ENCODE assay signal across 22 cellular contexts in the genomic region with DNA sequence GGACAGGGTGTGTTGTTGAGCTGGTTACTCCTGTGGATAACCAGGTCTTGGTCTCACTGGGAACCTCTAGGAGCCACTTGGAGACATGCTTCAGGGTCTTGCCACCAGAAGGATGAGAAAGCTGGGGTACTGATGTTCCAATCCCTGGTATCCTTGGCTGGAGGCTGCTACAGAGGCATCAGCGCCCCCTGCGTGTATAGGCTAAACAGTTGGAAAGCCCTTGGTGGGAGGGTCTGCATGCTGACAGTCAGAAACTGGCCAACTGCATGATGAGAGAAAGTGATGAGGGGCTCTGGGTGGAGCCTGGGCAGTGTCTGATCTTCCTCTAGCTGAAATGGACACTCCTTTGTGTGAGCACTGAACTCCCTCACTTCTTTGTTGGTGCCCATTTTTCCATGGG.
"Had no signal": no experiment of that assay in that cellular context is flagged by ENCODE, and none has a peak within 500 bp of the region (broad histone marks: within the 10 kb centered on the region; RNA-seq: fewer than 3 reads in every experiment).

No MANE protein-coding gene starts in this region.

- H3K27ac Mint-ChIP-seq: memory B cell; natural killer cell treated with Interleukin-12 subunit alpha and Interleukin-12 subunit beta and Interleukin-15 and Interleukin-18, amount 100 ng/mL, for 72 hours; stimulated activated naive B cell treated with anti-CD40 and anti-IgM and Interleukin-4, amounts not matched to agents 10 μg/mL and 1 μg/mL and 100 μg/mL, for 72 hours; stimulated activated naive CD8-positive, alpha-beta T cell treated with anti-CD3 and anti-CD28 coated beads, Interleukin-15, amount 100 ng/mL, for 72 hours had no signal

- H3K36me3 ChIP-seq: colonic mucosa, prostate gland, spleen, tibial nerve, upper lobe of right lung, vagina had no signal

- H3K4me1 ChIP-seq: colonic mucosa, foreskin keratinocyte, parathyroid adenoma, prostate gland, spleen, testis, tibial nerve, upper lobe of right lung, vagina had no signal

- H3K9me3 Mint-ChIP-seq: memory B cell; natural killer cell treated with Interleukin-12 subunit alpha and Interleukin-12 subunit beta and Interleukin-15 and Interleukin-18, amount 100 ng/mL, for 72 hours; stimulated activated naive B cell treated with anti-CD40 and anti-IgM and Interleukin-4, amounts not matched to agents 10 μg/mL and 1 μg/mL and 100 μg/mL, for 72 hours; stimulated activated naive CD8-positive, alpha-beta T cell treated with anti-CD3 and anti-CD28 coated beads, Interleukin-15, amount 100 ng/mL, for 72 hours had no signal

- H3K27me3 ChIP-seq: colonic mucosa, foreskin keratinocyte, testis, tibial nerve, upper lobe of right lung, vagina had no signal

- H3K4me3 ChIP-seq: colonic mucosa, prostate gland, spleen, testis, tibial nerve, upper lobe of right lung, vagina had no signal

- H3K9ac ChIP-seq: parathyroid adenoma had no signal

- H3K27ac ChIP-seq: colonic mucosa, foreskin keratinocyte, parathyroid adenoma, prostate gland, spleen, testis, tibial nerve, upper lobe of right lung, vagina had no signal

- H2AFZ ChIP-seq: parathyroid adenoma had no signal

- DNase-seq: colonic mucosa; dermis blood vessel endothelial cell; erythroblast; foreskin keratinocyte; islet precursor cell; midbrain; spleen; stimulated activated CD4-positive, alpha-beta T cell treated with anti-CD3 and anti-CD28 coated beads, Interleukin-15, amount 100 ng/mL, for 24 hours; stimulated activated CD4-positive, alpha-beta T cell treated with anti-CD3 and anti-CD28 coated beads, Interleukin-1b, Interleukin-23, amount 100 ng/mL, for 48 hours; stimulated activated CD4-positive, alpha-beta T cell treated with anti-CD3 and anti-CD28 coated beads, Interleukin-4, amount 100 ng/mL, for 4 hours; stimulated activated naive B cell treated with anti-CD40 and anti-IgM and Interleukin-4, amounts not matched to agents 10 μg/mL and 1 μg/mL and 100 μg/mL, for 72 hours; stimulated activated naive CD8-positive, alpha-beta T cell treated with anti-CD3 and anti-CD28 coated beads, Interleukin-15, amount 100 ng/mL, for 72 hours; testis; upper lobe of right lung had no signal

- H3K4me1 Mint-ChIP-seq: memory B cell; stimulated activated naive CD8-positive, alpha-beta T cell treated with anti-CD3 and anti-CD28 coated beads, Interleukin-15, amount 100 ng/mL, for 72 hours had no signal

- H3K4me3 Mint-ChIP-seq: memory B cell; natural killer cell treated with Interleukin-12 subunit alpha and Interleukin-12 subunit beta and Interleukin-15 and Interleukin-18, amount 100 ng/mL, for 72 hours; stimulated activated naive B cell treated with anti-CD40 and anti-IgM and Interleukin-4, amounts not matched to agents 10 μg/mL and 1 μg/mL and 100 μg/mL, for 72 hours; stimulated activated naive CD8-positive, alpha-beta T cell treated with anti-CD3 and anti-CD28 coated beads, Interleukin-15, amount 100 ng/mL, for 72 hours had no signal

- H3K36me3 Mint-ChIP-seq: memory B cell; natural killer cell treated with Interleukin-12 subunit alpha and Interleukin-12 subunit beta and Interleukin-15 and Interleukin-18, amount 100 ng/mL, for 72 hours; stimulated activated naive B cell treated with anti-CD40 and anti-IgM and Interleukin-4, amounts not matched to agents 10 μg/mL and 1 μg/mL and 100 μg/mL, for 72 hours had no signal

- ATAC-seq: foreskin keratinocyte; left lobe of liver; natural killer cell treated with Interleukin-12 subunit alpha and Interleukin-12 subunit beta and Interleukin-15 and Interleukin-18, amount 100 ng/mL, for 72 hours; sciatic nerve; stimulated activated naive B cell treated with anti-CD40 and anti-IgM and Interleukin-4, amounts not matched to agents 10 μg/mL and 1 μg/mL and 100 μg/mL, for 72 hours; stimulated activated naive CD8-positive, alpha-beta T cell treated with anti-CD3 and anti-CD28 coated beads, Interleukin-15, amount 100 ng/mL, for 72 hours; upper lobe of right lung had no signal

- H3K9me3 ChIP-seq: colonic mucosa, prostate gland, spleen, testis, tibial nerve, upper lobe of right lung, vagina had no signal

- H3K27me3 Mint-ChIP-seq: stimulated activated naive CD8-positive, alpha-beta T cell treated with anti-CD3 and anti-CD28 coated beads, Interleukin-15, amount 100 ng/mL, for 72 hours had no signal
